8 cellular contexts compared by ENCODE assay signal in the genomic region with DNA sequence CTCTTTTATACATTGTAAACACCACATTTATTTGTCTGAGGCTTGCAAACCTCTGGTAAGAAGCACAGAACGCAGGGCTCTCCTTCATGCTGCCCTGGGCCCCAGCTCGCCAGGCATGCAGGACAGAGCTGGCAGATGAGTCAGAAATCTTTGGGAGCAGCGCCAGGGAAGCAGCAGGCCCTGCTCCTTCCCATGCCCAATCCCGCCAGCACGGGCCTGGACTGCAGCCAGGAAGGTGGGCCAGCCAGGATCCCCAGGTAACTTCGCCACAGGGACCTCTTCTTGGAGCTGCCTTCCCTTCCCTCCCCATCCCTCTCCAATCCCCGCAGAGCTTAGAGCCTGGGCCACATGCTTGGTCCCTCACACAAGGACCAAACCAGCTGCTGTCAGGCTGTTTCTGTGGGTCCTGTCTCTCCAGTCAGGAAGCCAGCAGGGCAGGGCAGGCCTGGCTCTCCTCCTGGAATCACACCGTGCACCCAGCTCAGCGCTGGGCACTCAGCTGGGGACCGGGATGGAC. TPM values are rescaled to one million over a fixed set of nuclear protein-coding genes. Genes with fewer than 3 reads are reported as not detected.
DNase-seq lines count a peak whose midpoint lies in the region; ATAC-seq and TF ChIP-seq lines count a peak whose summit lies in the region.

No MANE protein-coding gene starts in this region.

- no peak overlapping the region for H3K9ac ChIP-seq in mammary epithelial cell (ENCODE audit: insufficient read depth, low read length)
- H3K9ac ChIP-seq in endodermal cell (ENCODE audit: extremely low read depth, low read length, poor library complexity, severe bottlenecking): no peak overlapping the region

- no peaks in the 10 kb centered on the region for H3K9me3 ChIP-seq in mammary epithelial cell (replicated peaks; ENCODE audit: insufficient read depth, low read length)
- no peaks in the 10 kb centered on the region for H3K9me3 ChIP-seq in aorta (ENCODE audit: control insufficient read depth, low read length)
- no peaks in the 10 kb centered on the region for H3K9me3 ChIP-seq in endodermal cell (ENCODE audit: control insufficient read depth, low read length)

- peak; percentile 42 for ATAC-seq in aorta (ENCODE audit: low FRiP score)
- ATAC-seq in HG02571 (IDR thresholded peaks at IDR 0.05; ENCODE audit: unreplicated experiment): no peak

- H4K20me1 ChIP-seq in mammary epithelial cell (ENCODE audit: insufficient read depth, low read length): no peaks in the 10 kb centered on the region

- 0% methylated on average over 8 of the region's 10 CpGs for WGBS in mammary epithelial cell (ENCODE audit: low coverage, missing lambda C conversion rate)
- 7 to 10% methylated on average over 10 of the region's 10 CpGs for WGBS in aorta, 2 donors
- 95 to 100% methylated on average over 4 to 10 of the region's 10 CpGs for WGBS in endodermal cell (ENCODE audit: insufficient coverage in 1 of 2, insufficient read length in 1 of 2), 2 experiments

- peak overlapping the region; percentile 52 for H3K4me2 ChIP-seq in mammary epithelial cell (ENCODE audit: insufficient read depth, low read depth, low read length)

- DNase-seq in activated naive CD4-positive, alpha-beta T cell treated with anti-CD3 and anti-CD28 coated beads for 36 hours: no peak
- DNase-seq in activated naive CD4-positive, alpha-beta T cell treated with Interleukin-2 at 50 U/mL for 16 hours: no peak
- peak; percentile 88 for DNase-seq in mammary epithelial cell
- DNase-seq in mesothelial cell of epicardium (ENCODE audit: low spot score in 2 of 2, unreplicated experiment in 2 of 2): no peak
- DNase-seq in aorta: peak; percentile 79 to 89
- DNase-seq in glutamatergic neuron: no peak
- DNase-seq in endodermal cell: no peak

- in situ Hi-C loops in mammary epithelial cell (cut with MboI; ENCODE audit: low sequenced_read_pairs in 2 of 2): loop anchor here in 1 of 2 donors (10.0 kb wide), 1 partner anchor 342 kb away; no protein-coding TSS in a partner anchor

- H3K36me3 Mint-ChIP-seq in activated naive CD4-positive, alpha-beta T cell treated with anti-CD3 and anti-CD28 coated beads for 36 hours (ENCODE audit: low read depth): peaks cover 6% of the 10 kb centered on the region
- peaks cover 5% of the 10 kb centered on the region for H3K36me3 Mint-ChIP-seq in mesothelial cell of epicardium
- H3K36me3 Mint-ChIP-seq in glutamatergic neuron (ENCODE audit: unreplicated experiment): peaks cover 5% of the 10 kb centered on the region
- no peaks in the 10 kb centered on the region for H3K36me3 Mint-ChIP-seq in endodermal cell (ENCODE audit: low read depth)

- dilution Hi-C loops in mammary epithelial cell (cut with HindIII; ENCODE audit: low sequenced_read_pairs): no loop called here

- H3K4me3 ChIP-seq in mammary epithelial cell (replicated peaks in 1 of 3; ENCODE audit: insufficient read depth in 1 of 3, low read depth in 2 of 3, low read length in 3 of 3) (no peak overlapping the region), aorta (ENCODE audit: low read length in 2 of 2) (no peak overlapping the region), endodermal cell (ENCODE audit: low read length) (no peak overlapping the region)

- H3K36me3 ChIP-seq in mammary epithelial cell (ENCODE audit: insufficient read depth, low read length) (no peaks in the 10 kb centered on the region), aorta (ENCODE audit: control insufficient read depth in 1 of 2, insufficient read depth in 2 of 2, low read length in 1 of 2) (no peaks in the 10 kb centered on the region), endodermal cell (ENCODE audit: control insufficient read depth, insufficient read depth, low read length) (no peaks in the 10 kb centered on the region)

- intact Hi-C loops in activated naive CD4-positive, alpha-beta T cell treated with anti-CD3 and anti-CD28 coated beads for 36 hours (cut with micrococcal nuclease): no loop called here
- intact Hi-C loops in mammary epithelial cell (cut with micrococcal nuclease): no loop called here
- intact Hi-C loops in aorta (cut with DNase I): loop anchor here in 1 of 2 donors (5.0 kb wide), 1 partner anchor 334 kb away; no protein-coding TSS in a partner anchor

- TF ChIP-seq CTCF in mammary epithelial cell (conservative IDR thresholded peaks at IDR 0.05 in 1 of 2, IDR thresholded peaks at IDR 0.05 in 1 of 2; ENCODE audit: extremely low read depth in 1 of 2, insufficient read depth in 1 of 2, low read depth in 1 of 2, low read length in 2 of 2) (no peak), mesothelial cell of epicardium (IDR thresholded peaks at IDR 0.05; ENCODE audit: unreplicated experiment) (no peak), glutamatergic neuron (IDR thresholded peaks at IDR 0.05; ENCODE audit: partially characterized antibody, unreplicated experiment) (no peak), endodermal cell (conservative IDR thresholded peaks at IDR 0.05) (no peak)

- H3K27me3 ChIP-seq in mammary epithelial cell (ENCODE audit: insufficient read depth, low read length) (no peaks in the 10 kb centered on the region), aorta (ENCODE audit: control insufficient read depth in 1 of 2, insufficient read depth in 2 of 2, low read length in 1 of 2) (no peaks in the 10 kb centered on the region), endodermal cell (ENCODE audit: control insufficient read depth, insufficient read depth, low read length, poor library complexity, severe bottlenecking) (peaks cover 4% of the 10 kb centered on the region)

- H3K4me1 Mint-ChIP-seq in activated naive CD4-positive, alpha-beta T cell treated with anti-CD3 and anti-CD28 coated beads for 36 hours (ENCODE audit: low read depth): peaks cover 53% of the 10 kb centered on the region
- H3K4me1 Mint-ChIP-seq in mesothelial cell of epicardium: peaks cover 28% of the 10 kb centered on the region
- no peaks in the 10 kb centered on the region for H3K4me1 Mint-ChIP-seq in glutamatergic neuron (ENCODE audit: low read depth, unreplicated experiment)
- H3K4me1 Mint-ChIP-seq in endodermal cell: no peaks in the 10 kb centered on the region

- no peak overlapping the region for H3K4me3 Mint-ChIP-seq in activated naive CD4-positive, alpha-beta T cell treated with anti-CD3 and anti-CD28 coated beads for 36 hours
- H3K4me3 Mint-ChIP-seq in mesothelial cell of epicardium: no peak overlapping the region
- no peak overlapping the region for H3K4me3 Mint-ChIP-seq in glutamatergic neuron (ENCODE audit: unreplicated experiment)
- H3K4me3 Mint-ChIP-seq in endodermal cell: no peak overlapping the region

- no peaks in the 10 kb centered on the region for H3K9me3 Mint-ChIP-seq in activated naive CD4-positive, alpha-beta T cell treated with anti-CD3 and anti-CD28 coated beads for 36 hours
- H3K9me3 Mint-ChIP-seq in mesothelial cell of epicardium (no peaks in the 10 kb centered on the region), glutamatergic neuron (ENCODE audit: unreplicated experiment) (no peaks in the 10 kb centered on the region), endodermal cell (no peaks in the 10 kb centered on the region)

- H3K4me1 ChIP-seq in mammary epithelial cell (ENCODE audit: insufficient read depth, low read length): peaks cover 65% of the 10 kb centered on the region
- H3K4me1 ChIP-seq in aorta (ENCODE audit: control insufficient read depth in 1 of 2, insufficient read depth in 2 of 2, low read length in 2 of 2): no peaks in the 10 kb centered on the region
- H3K4me1 ChIP-seq in endodermal cell (ENCODE audit: control insufficient read depth, insufficient read depth, low read length): no peaks in the 10 kb centered on the region

- CTCF ChIA-PET in activated naive CD4-positive, alpha-beta T cell treated with anti-CD3 and anti-CD28 coated beads for 36 hours (lab: Charles Lee): interaction anchor here (0.5 to 1.3 kb wide), 3 partner anchors 9 to 66 kb away, joined by 3 to 6 read pairs (median 3); no protein-coding TSS in a partner anchor
- CTCF ChIA-PET in mammary epithelial cell (lab: Charles Lee; ENCODE audit: low non-redundant PET): interaction anchor here (0.8 to 1.2 kb wide), 3 partner anchors 9 to 32 kb away, joined by 3 to 10 read pairs (median 3); no protein-coding TSS in a partner anchor

- H3K27me3 Mint-ChIP-seq in activated naive CD4-positive, alpha-beta T cell treated with anti-CD3 and anti-CD28 coated beads for 36 hours (ENCODE audit: low read depth): no peaks in the 10 kb centered on the region
- peaks cover 2% of the 10 kb centered on the region for H3K27me3 Mint-ChIP-seq in mesothelial cell of epicardium (ENCODE audit: low read depth)
- peaks cover 2% of the 10 kb centered on the region for H3K27me3 Mint-ChIP-seq in glutamatergic neuron (ENCODE audit: unreplicated experiment)
- H3K27me3 Mint-ChIP-seq in endodermal cell (ENCODE audit: insufficient read depth): no peaks in the 10 kb centered on the region

- H3K27ac Mint-ChIP-seq in activated naive CD4-positive, alpha-beta T cell treated with anti-CD3 and anti-CD28 coated beads for 36 hours: peak overlapping the region; percentile 85
- peak overlapping the region; percentile 96 for H3K27ac Mint-ChIP-seq in mesothelial cell of epicardium
- H3K27ac Mint-ChIP-seq in glutamatergic neuron (ENCODE audit: unreplicated experiment): no peak overlapping the region
- H3K27ac Mint-ChIP-seq in endodermal cell: no peak overlapping the region

- no peaks in the 10 kb centered on the region for H3K79me2 ChIP-seq in mammary epithelial cell (ENCODE audit: insufficient read depth, low read length)

- H2AFZ ChIP-seq in mammary epithelial cell (ENCODE audit: low read depth, low read length): peak overlapping the region; percentile 17

- TSS peak; percentile 29 for BruUV-seq in mammary epithelial cell (replicated peaks; lab: Mats Ljungman, UMichigan)

- peak overlapping the region; percentile 76 for H3K27ac ChIP-seq in mammary epithelial cell (ENCODE audit: insufficient read depth, low read depth, low read length)
- peak overlapping the region; percentile 29 to 59 for H3K27ac ChIP-seq in aorta (ENCODE audit: low read depth in 1 of 2, low read length in 2 of 2)
- H3K27ac ChIP-seq in endodermal cell (ENCODE audit: low read depth, low read length): no peak overlapping the region

RNA-seq across cellular contexts. Expression of gene STOML1, which starts 8.8 kb away (rescaled TPM):
- total RNA-seq in activated naive CD4-positive, alpha-beta T cell treated with anti-CD3 and anti-CD28 coated beads for 36 hours: 1 to 10 TPM; 8.7 to 9.5 TPM
- total RNA-seq in mammary epithelial cell (10 to 100 TPM; 14.0 to 15.3 TPM), mesothelial cell of epicardium (11.1 to 13.7 TPM (median 11.9 TPM) in 3 replicates), aorta (10 to 100 TPM; 12.9 to 16.4 TPM), glutamatergic neuron (ENCODE audit: unreplicated experiment) (19.5 TPM), endodermal cell (1 to 10 TPM; 4.4 to 5.5 TPM)
- polyA plus RNA-seq in mammary epithelial cell (10.9 TPM), aorta (10 to 100 TPM; 10.5 to 19.2 TPM)
- polyA minus RNA-seq in mammary epithelial cell: 36.3 TPM
- 7.9 TPM for polyA plus RNA-seq in endodermal cell (2013, experiment 1 of 2)
- polyA plus RNA-seq in endodermal cell (2013, experiment 2 of 2): 6.8 TPM

RNA-seq across cellular contexts. Expression of gene PML, which starts 11.2 kb away (rescaled TPM):
- total RNA-seq in activated naive CD4-positive, alpha-beta T cell treated with anti-CD3 and anti-CD28 coated beads for 36 hours: 10 to 100 TPM; 69.6 to 70.2 TPM
- total RNA-seq in mammary epithelial cell: 10 to 100 TPM; 38.7 to 55.5 TPM
- polyA plus RNA-seq in mammary epithelial cell: 16.8 TPM
- 54.1 TPM for polyA minus RNA-seq in mammary epithelial cell
- total RNA-seq in mesothelial cell of epicardium: 41.2 to 45.3 TPM (median 43.6 TPM) in 3 replicates
- total RNA-seq in aorta: 10 to 100 TPM; 72.6 to 91.9 TPM
- polyA plus RNA-seq in aorta: 10 to 100 TPM in 1 of 2 donors, 1 to 10 TPM in 1; 8.6 to 45.5 TPM
- total RNA-seq in glutamatergic neuron (ENCODE audit: unreplicated experiment): 27.6 TPM
- total RNA-seq in endodermal cell: 10 to 100 TPM; 26.5 to 28.9 TPM
- polyA plus RNA-seq in endodermal cell (2013, experiment 1 of 2): 25.5 TPM
- polyA plus RNA-seq in endodermal cell (2013, experiment 2 of 2): 23.7 TPM

RNA-seq across cellular contexts. Expression of gene LOXL1, which starts 57.0 kb away (rescaled TPM):
- total RNA-seq in activated naive CD4-positive, alpha-beta T cell treated with anti-CD3 and anti-CD28 coated beads for 36 hours: under 1 TPM; 0.25 to 0.55 TPM
- 10 to 100 TPM in 1 of 2 donors, 1 to 10 TPM in 1; 5.0 to 23.0 TPM for total RNA-seq in mammary epithelial cell
- polyA plus RNA-seq in mammary epithelial cell: 18.7 TPM
- polyA minus RNA-seq in mammary epithelial cell: 6.0 TPM
- total RNA-seq in mesothelial cell of epicardium: 62.9 to 69.0 TPM (median 68.6 TPM) in 3 replicates
- 100 to 1,000 TPM; 108 to 115 TPM for total RNA-seq in aorta
- 100 to 1,000 TPM in 1 of 2 donors, 10 to 100 TPM in 1; 49.0 to 138 TPM for polyA plus RNA-seq in aorta
- total RNA-seq in glutamatergic neuron (ENCODE audit: unreplicated experiment): 163 TPM
- 10 to 100 TPM; 21.3 to 31.8 TPM for total RNA-seq in endodermal cell
- 92.7 TPM for polyA plus RNA-seq in endodermal cell (2013, experiment 1 of 2)
- polyA plus RNA-seq in endodermal cell (2013, experiment 2 of 2): 93.8 TPM

Comparison
In these comparisons a context has a peak if more than half of its experiments do, and no peak if none do; other contexts are left out.
1. DNase-seq: peak in mammary epithelial cell (single experiment) and aorta (2 of 2); none in activated naive CD4-positive, alpha-beta T cell treated with anti-CD3 and anti-CD28 coated beads for 36 hours (single experiment), activated naive CD4-positive, alpha-beta T cell treated with Interleukin-2 at 50 U/mL for 16 hours (single experiment), mesothelial cell of epicardium (0 of 2), glutamatergic neuron (single experiment) and endodermal cell (single experiment).
2. H3K27ac Mint-ChIP-seq: peak in activated naive CD4-positive, alpha-beta T cell treated with anti-CD3 and anti-CD28 coated beads for 36 hours (single experiment) and mesothelial cell of epicardium (single experiment); none in glutamatergic neuron (single experiment) and endodermal cell (single experiment).